ENCODE assay signal across 1 cellular context in genomic region chr2:241657851-241658254, GRCh38.
TF ChIP-seq lines count a peak whose summit lies in the region.

No MANE protein-coding gene starts in this region.

TF ChIP-seq in HepG2, 621 proteins besides CTCF, POLR2A, EP300 and RAD21:
- TF ChIP-seq ZNF230 (CRISPR knock-in tag; IDR thresholded peaks at IDR 0.05): no peak
- peak; percentile 45 for TF ChIP-seq AGO2 (optimal IDR thresholded peaks at IDR 0.05; ENCODE audit: low read depth, low read length)
- no peak for TF ChIP-seq ZXDC (CRISPR knock-in tag; IDR thresholded peaks at IDR 0.05)
- TF ChIP-seq RBM22 (optimal IDR thresholded peaks at IDR 0.05; ENCODE audit: low read length): peak; percentile 87
- TF ChIP-seq ZNF83 (CRISPR knock-in tag; IDR thresholded peaks at IDR 0.05; ENCODE audit: borderline replicate concordance): no peak
